10 cellular contexts compared by ENCODE assay signal in the genomic region with DNA sequence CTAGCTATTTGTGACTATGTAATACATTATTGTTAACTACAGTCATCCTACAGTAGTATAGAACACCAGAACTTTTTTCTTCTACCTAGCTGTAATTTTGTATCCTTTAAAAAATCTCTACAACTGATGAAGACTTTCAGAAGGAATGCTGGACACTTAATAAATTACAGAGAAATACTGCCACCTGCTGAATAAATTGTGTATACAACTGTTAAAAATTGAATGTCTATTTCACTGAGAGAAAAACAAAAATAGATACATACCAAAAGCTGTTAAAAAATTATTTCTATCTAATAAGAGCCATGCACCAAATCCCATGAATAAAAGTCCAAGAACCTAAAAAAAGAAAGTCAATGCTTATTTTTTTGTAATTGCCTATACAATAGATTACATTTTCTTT. TPM values are rescaled to one million over a fixed set of nuclear protein-coding genes. Genes with fewer than 3 reads are reported as not detected.
DNase-seq lines count a peak whose midpoint lies in the region; ATAC-seq and TF ChIP-seq lines count a peak whose summit lies in the region.
"Had no signal": no experiment of that assay in that cellular context is flagged by ENCODE, and none has a peak within 500 bp of the region (broad histone marks: within the 10 kb centered on the region; RNA-seq: fewer than 3 reads in every experiment).

No MANE protein-coding gene starts in this region.

- no peak overlapping the region for H3K27ac ChIP-seq in CD8-positive, alpha-beta T cell (ENCODE audit: low read depth, low read length)
- no peak overlapping the region for H3K27ac ChIP-seq in dorsolateral prefrontal cortex

- H3K4me3 ChIP-seq in CD8-positive, alpha-beta T cell (ENCODE audit: low read depth, low read length), result no peak overlapping the region
- H3K4me3 ChIP-seq in dorsolateral prefrontal cortex, result no peak overlapping the region
- H3K4me3 ChIP-seq: HAP-1 had no signal

- H3K36me3 Mint-ChIP-seq in CD8-positive, alpha-beta T cell, result no peaks in the 10 kb centered on the region
- H3K36me3 Mint-ChIP-seq in HFFc6 (ENCODE audit: low read depth), result no peaks in the 10 kb centered on the region

- CTCF ChIA-PET in CD8-positive, alpha-beta T cell (lab: Charles Lee), result interaction anchor here (1.1 to 2.4 kb wide), 3 partner anchors 35 to 157 kb away, joined by 3 to 12 read pairs (median 4); no protein-coding TSS in a partner anchor

- no peaks in the 10 kb centered on the region for H3K9me3 ChIP-seq in CD8-positive, alpha-beta T cell (ENCODE audit: low read length)
- H3K9me3 ChIP-seq: HAP-1 had no signal

- no peaks in the 10 kb centered on the region for H3K9me3 Mint-ChIP-seq in CD8-positive, alpha-beta T cell
- no peaks in the 10 kb centered on the region for H3K9me3 Mint-ChIP-seq in HFFc6

- no peak overlapping the region for H3K27ac Mint-ChIP-seq in CD8-positive, alpha-beta T cell
- no peak overlapping the region for H3K27ac Mint-ChIP-seq in HFFc6

- no peaks in the 10 kb centered on the region for H3K27me3 ChIP-seq in CD8-positive, alpha-beta T cell (ENCODE audit: insufficient read depth, low read length)
- H3K27me3 ChIP-seq in dorsolateral prefrontal cortex, result no peaks in the 10 kb centered on the region

- H3K4me1 ChIP-seq in CD8-positive, alpha-beta T cell (ENCODE audit: insufficient read depth, low read length), result no peaks in the 10 kb centered on the region
- H3K4me1 ChIP-seq: HAP-1 had no signal

- H3K27me3 Mint-ChIP-seq in CD8-positive, alpha-beta T cell (ENCODE audit: low read depth), result peaks cover 2% of the 10 kb centered on the region
- H3K27me3 Mint-ChIP-seq in HFFc6 (ENCODE audit: insufficient read depth), result no peaks in the 10 kb centered on the region; the same call in 1 of the 2 replicates
- H3K27me3 Mint-ChIP-seq: central memory CD8-positive, alpha-beta T cell had no signal

- no peaks in the 10 kb centered on the region for H3K4me1 Mint-ChIP-seq in CD8-positive, alpha-beta T cell (ENCODE audit: low read depth)
- no peaks in the 10 kb centered on the region for H3K4me1 Mint-ChIP-seq in HFFc6 (ENCODE audit: low read depth)
- H3K4me1 Mint-ChIP-seq: central memory CD8-positive, alpha-beta T cell had no signal

- TF ChIP-seq CTCF in CD8-positive, alpha-beta T cell (IDR thresholded peaks at IDR 0.05), result peak; percentile 53
- TF ChIP-seq CTCF in HFFc6 (IDR thresholded peaks at IDR 0.05), result peak; percentile 84
- TF ChIP-seq CTCF in dorsolateral prefrontal cortex (IDR thresholded peaks at IDR 0.05 in 54 of 56, conservative IDR thresholded peaks at IDR 0.05 in 2 of 56; ENCODE audit: low read depth in 1 of 56, partially characterized antibody in 56 of 56), result peak; percentile 58 to 93 (median 79)

- ATAC-seq in CD8-positive, alpha-beta T cell, result no peak
- no peak for ATAC-seq in GM19467 (IDR thresholded peaks at IDR 0.05; ENCODE audit: unreplicated experiment)
- no peak for ATAC-seq in GM19035 (IDR thresholded peaks at IDR 0.05; ENCODE audit: unreplicated experiment)

- H3K36me3 ChIP-seq in CD8-positive, alpha-beta T cell (ENCODE audit: insufficient read depth, low read length), result no peaks in the 10 kb centered on the region
- H3K36me3 ChIP-seq: HAP-1 had no signal

- no peak overlapping the region for H3K4me3 Mint-ChIP-seq in CD8-positive, alpha-beta T cell
- no peak overlapping the region for H3K4me3 Mint-ChIP-seq in HFFc6
- H3K4me3 Mint-ChIP-seq: central memory CD8-positive, alpha-beta T cell had no signal

- POLR2A ChIA-PET in CD8-positive, alpha-beta T cell (lab: Charles Lee), result no interaction called here

- DNase-seq in CD8-positive, alpha-beta T cell, result no peak
- DNase-seq in HFFc6, result peak; percentile 13
- DNase-seq in NCI-H748 treated with DMSO at 0.1 percent for 48 hours (lab: John Stamatoyannopoulos, UW), result peak; percentile 22
- DNase-seq in dorsolateral prefrontal cortex, result no peak
- DNase-seq in putamen (ENCODE audit: low spot score), result peak; percentile 16
- DNase-seq in activated naive CD4-positive, alpha-beta T cell treated with Interleukin-2 at 50 U/mL for 16 hours, result no peak

- intact Hi-C loops in CD8-positive, alpha-beta T cell (cut with DNase I, micrococcal nuclease), result loop anchor here (1.0 to 2.0 kb wide), 2 partner anchors 155 kb away; no protein-coding TSS in a partner anchor
- intact Hi-C loops in dorsolateral prefrontal cortex (cut with DNase I), result loop anchor here (2.0 to 5.0 kb wide), 2 partner anchors 152 to 155 kb away; no protein-coding TSS in a partner anchor

RNA-seq across cellular contexts. Expression of a gene that starts 6.6 kb away (rescaled TPM):
- total RNA-seq in CD8-positive, alpha-beta T cell, result not detected
- not detected for total RNA-seq in HFFc6 (2021; fragmentation: NEBNext Ultra II Directional; extraction: Animal tissue kit (Norgen Biotek cat#: 25700))
- 10 to 100 TPM in 1 of 120 experiments, 1 to 10 TPM in 109, under 1 TPM in 10; 0.21 to 30.1 (median 2.3) TPM for total RNA-seq in dorsolateral prefrontal cortex

RNA-seq across cellular contexts. Expression of a gene that starts 6.7 kb away (rescaled TPM):
- total RNA-seq in CD8-positive, alpha-beta T cell, result not detected
- under 1 TPM in 2 of 6 experiments, not detected in 4; 0.21 to 0.57 TPM for total RNA-seq in HFFc6 (2021; fragmentation: NEBNext Ultra II Directional; extraction: Animal tissue kit (Norgen Biotek cat#: 25700))
- 10 to 100 TPM in 2 of 120 experiments, 1 to 10 TPM in 115, under 1 TPM in 3; 0.56 to 11.7 (median 2.6) TPM for total RNA-seq in dorsolateral prefrontal cortex

Comparison
In these comparisons a context has a peak if more than half of its experiments do, and no peak if none do; other contexts are left out.
1. DNase-seq: peak in HFFc6 (single experiment), NCI-H748 treated with DMSO at 0.1 percent for 48 hours (single experiment) and putamen (single experiment); none in CD8-positive, alpha-beta T cell (0 of 7), dorsolateral prefrontal cortex (0 of 10) and activated naive CD4-positive, alpha-beta T cell treated with Interleukin-2 at 50 U/mL for 16 hours (single experiment).
2. Peak in every context shown above with its lines, with median percentiles within 50 percentile points of each other: CTCF ChIP-seq.